ENCODE assay signal across 1 cellular context in genomic region chr19:54464624-54465266, GRCh38.
TF ChIP-seq lines count a peak whose summit lies in the region.

No MANE protein-coding gene starts in this region.

TF ChIP-seq in HepG2, 621 proteins besides CTCF, POLR2A, EP300 and RAD21 (continued from another document and continues in another):
- TF ChIP-seq ZNF552 (CRISPR knock-in tag; IDR thresholded peaks at IDR 0.05; ENCODE audit: borderline replicate concordance): no peak
- TF ChIP-seq SP1 (IDR thresholded peaks at IDR 0.05): no peak
- peak; percentile 54; the same call in 1 of the 2 replicates for TF ChIP-seq SP1 (CRISPR knock-in tag; IDR thresholded peaks at IDR 0.05)
- TF ChIP-seq KLF16 (CRISPR knock-in tag; IDR thresholded peaks at IDR 0.05): peak in 1 of 2 experiments; percentile 51; a peak in 1 of 4 replicates
- peak; percentile 32; the same call in 1 of the 2 replicates for TF ChIP-seq ZBED4 (CRISPR knock-in tag; IDR thresholded peaks at IDR 0.05; ENCODE audit: borderline replicate concordance)
- TF ChIP-seq CREB1 (IDR thresholded peaks at IDR 0.05): peak; percentile 73
- peak; percentile 91 for TF ChIP-seq CREB1 (CRISPR knock-in tag; IDR thresholded peaks at IDR 0.05)
- TF ChIP-seq ZNF317 (CRISPR knock-in tag; IDR thresholded peaks at IDR 0.05): 0 out of 2 replicates have a peak, but pooled peaks have one; percentile 50
- 0 out of 2 replicates have a peak, but pooled peaks have one; percentile 44 for TF ChIP-seq ETS1 (CRISPR knock-in tag; IDR thresholded peaks at IDR 0.05)
- TF ChIP-seq ZSCAN20 (CRISPR knock-in tag; IDR thresholded peaks at IDR 0.05; ENCODE audit: borderline replicate concordance): peak; percentile 81
- TF ChIP-seq YY1 (IDR thresholded peaks at IDR 0.05; ENCODE audit: insufficient read depth, insufficient replicate concordance, low read depth, low read length): peak; percentile 51
- peak; percentile 44; the same call in 1 of the 2 replicates for TF ChIP-seq SOX5 (CRISPR knock-in tag; IDR thresholded peaks at IDR 0.05; ENCODE audit: borderline replicate concordance)
- TF ChIP-seq ZNF737 (CRISPR knock-in tag; IDR thresholded peaks at IDR 0.05; ENCODE audit: borderline replicate concordance): no peak
- TF ChIP-seq, protein P1, sequence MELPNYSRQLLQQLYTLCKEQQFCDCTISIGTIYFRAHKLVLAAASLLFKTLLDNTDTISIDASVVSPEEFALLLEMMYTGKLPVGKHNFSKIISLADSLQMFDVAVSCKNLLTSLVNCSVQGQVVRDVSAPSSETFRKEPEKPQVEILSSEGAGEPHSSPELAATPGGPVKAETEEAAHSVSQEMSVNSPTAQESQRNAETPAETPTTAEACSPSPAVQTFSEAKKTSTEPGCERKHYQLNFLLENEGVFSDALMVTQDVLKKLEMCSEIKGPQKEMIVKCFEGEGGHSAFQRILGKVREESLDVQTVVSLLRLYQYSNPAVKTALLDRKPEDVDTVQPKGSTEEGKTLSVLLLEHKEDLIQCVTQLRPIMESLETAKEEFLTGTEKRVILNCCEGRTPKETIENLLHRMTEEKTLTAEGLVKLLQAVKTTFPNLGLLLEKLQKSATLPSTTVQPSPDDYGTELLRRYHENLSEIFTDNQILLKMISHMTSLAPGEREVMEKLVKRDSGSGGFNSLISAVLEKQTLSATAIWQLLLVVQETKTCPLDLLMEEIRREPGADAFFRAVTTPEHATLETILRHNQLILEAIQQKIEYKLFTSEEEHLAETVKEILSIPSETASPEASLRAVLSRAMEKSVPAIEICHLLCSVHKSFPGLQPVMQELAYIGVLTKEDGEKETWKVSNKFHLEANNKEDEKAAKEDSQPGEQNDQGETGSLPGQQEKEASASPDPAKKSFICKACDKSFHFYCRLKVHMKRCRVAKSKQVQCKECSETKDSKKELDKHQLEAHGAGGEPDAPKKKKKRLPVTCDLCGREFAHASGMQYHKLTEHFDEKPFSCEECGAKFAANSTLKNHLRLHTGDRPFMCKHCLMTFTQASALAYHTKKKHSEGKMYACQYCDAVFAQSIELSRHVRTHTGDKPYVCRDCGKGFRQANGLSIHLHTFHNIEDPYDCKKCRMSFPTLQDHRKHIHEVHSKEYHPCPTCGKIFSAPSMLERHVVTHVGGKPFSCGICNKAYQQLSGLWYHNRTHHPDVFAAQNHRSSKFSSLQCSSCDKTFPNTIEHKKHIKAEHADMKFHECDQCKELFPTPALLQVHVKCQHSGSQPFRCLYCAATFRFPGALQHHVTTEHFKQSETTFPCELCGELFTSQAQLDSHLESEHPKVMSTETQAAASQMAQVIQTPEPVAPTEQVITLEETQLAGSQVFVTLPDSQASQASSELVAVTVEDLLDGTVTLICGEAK (IDR thresholded peaks at IDR 0.05): no peak
- TF ChIP-seq, protein P1 (CRISPR knock-in tag; IDR thresholded peaks at IDR 0.05): peak; percentile 45; the same call in 1 of the 2 replicates
- 0 out of 2 replicates have a peak, but pooled peaks have one; percentile 21 for TF ChIP-seq ZFP36L1 (CRISPR knock-in tag; IDR thresholded peaks at IDR 0.05)
- TF ChIP-seq PHF8 (CRISPR knock-in tag; IDR thresholded peaks at IDR 0.05): peak; percentile 71
- 0 out of 2 replicates have a peak, but pooled peaks have one; percentile 26 for TF ChIP-seq TARDBP (CRISPR knock-in tag; IDR thresholded peaks at IDR 0.05)
- TF ChIP-seq AGO1 (IDR thresholded peaks at IDR 0.05; ENCODE audit: low read depth, low read length, poor library complexity, severe bottlenecking): no peak
- TF ChIP-seq ZFP91 (CRISPR knock-in tag; IDR thresholded peaks at IDR 0.05; ENCODE audit: borderline replicate concordance): peak; percentile 100
- TF ChIP-seq ZBTB26 (CRISPR knock-in tag; IDR thresholded peaks at IDR 0.05; ENCODE audit: borderline replicate concordance): no peak
- 0 out of 2 replicates have a peak, but pooled peaks have one; percentile 21 for TF ChIP-seq ZNF34 (CRISPR knock-in tag; IDR thresholded peaks at IDR 0.05; ENCODE audit: borderline replicate concordance)
- TF ChIP-seq HIVEP1 (CRISPR knock-in tag; IDR thresholded peaks at IDR 0.05): peak; percentile 40; the same call in 1 of the 2 replicates
- TF ChIP-seq, protein P2, sequence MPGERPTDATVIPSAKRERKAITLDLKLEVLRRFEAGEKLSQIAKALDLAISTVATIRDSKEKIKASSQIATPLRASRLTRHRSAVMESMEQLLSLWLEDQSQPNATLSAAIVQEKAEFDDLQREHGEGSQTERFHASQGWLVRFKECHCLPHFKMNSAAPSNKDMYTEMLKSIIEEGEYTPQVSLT (CRISPR knock-in tag; IDR thresholded peaks at IDR 0.05; ENCODE audit: borderline replicate concordance, low read depth): no peak
- TF ChIP-seq, protein P3, sequence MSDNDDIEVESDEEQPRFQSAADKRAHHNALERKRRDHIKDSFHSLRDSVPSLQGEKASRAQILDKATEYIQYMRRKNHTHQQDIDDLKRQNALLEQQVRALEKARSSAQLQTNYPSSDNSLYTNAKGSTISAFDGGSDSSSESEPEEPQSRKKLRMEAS (IDR thresholded peaks at IDR 0.05): peak; percentile 65; the same call in 1 of the 2 replicates
- peak; percentile 72 for TF ChIP-seq SAP130 (CRISPR knock-in tag; IDR thresholded peaks at IDR 0.05; ENCODE audit: low read depth)
- TF ChIP-seq ZNF614 (CRISPR knock-in tag; IDR thresholded peaks at IDR 0.05; ENCODE audit: borderline replicate concordance): peak; percentile 52; the same call in 1 of the 2 replicates
- TF ChIP-seq POGK (CRISPR knock-in tag; conservative IDR thresholded peaks at IDR 0.05): 0 out of 2 replicates have a peak, but pooled peaks have one; percentile 26
- 0 out of 2 replicates have a peak, but pooled peaks have one; percentile 18 for TF ChIP-seq GABPA (IDR thresholded peaks at IDR 0.05; ENCODE audit: low read depth, low read length)
- TF ChIP-seq GABPA (CRISPR knock-in tag; IDR thresholded peaks at IDR 0.05; ENCODE audit: low read depth): no peak
- 0 out of 2 replicates have a peak, but pooled peaks have one; percentile 75 for TF ChIP-seq ZNF839 (CRISPR knock-in tag; IDR thresholded peaks at IDR 0.05; ENCODE audit: borderline replicate concordance)
- peak; percentile 81 for TF ChIP-seq ASH2L (IDR thresholded peaks at IDR 0.05; ENCODE audit: insufficient read length, low read depth, low read length)
- TF ChIP-seq RARA (CRISPR knock-in tag; IDR thresholded peaks at IDR 0.05): 0 out of 2 replicates have a peak, but pooled peaks have one; percentile 39
- TF ChIP-seq SIN3A (IDR thresholded peaks at IDR 0.05; ENCODE audit: borderline replicate concordance, low read depth, low read length): peak; percentile 22; the same call in 1 of the 2 replicates
- TF ChIP-seq ZNF800 (CRISPR knock-in tag; IDR thresholded peaks at IDR 0.05): peak; percentile 48; the same call in 1 of the 2 replicates
